In the genomic region with DNA sequence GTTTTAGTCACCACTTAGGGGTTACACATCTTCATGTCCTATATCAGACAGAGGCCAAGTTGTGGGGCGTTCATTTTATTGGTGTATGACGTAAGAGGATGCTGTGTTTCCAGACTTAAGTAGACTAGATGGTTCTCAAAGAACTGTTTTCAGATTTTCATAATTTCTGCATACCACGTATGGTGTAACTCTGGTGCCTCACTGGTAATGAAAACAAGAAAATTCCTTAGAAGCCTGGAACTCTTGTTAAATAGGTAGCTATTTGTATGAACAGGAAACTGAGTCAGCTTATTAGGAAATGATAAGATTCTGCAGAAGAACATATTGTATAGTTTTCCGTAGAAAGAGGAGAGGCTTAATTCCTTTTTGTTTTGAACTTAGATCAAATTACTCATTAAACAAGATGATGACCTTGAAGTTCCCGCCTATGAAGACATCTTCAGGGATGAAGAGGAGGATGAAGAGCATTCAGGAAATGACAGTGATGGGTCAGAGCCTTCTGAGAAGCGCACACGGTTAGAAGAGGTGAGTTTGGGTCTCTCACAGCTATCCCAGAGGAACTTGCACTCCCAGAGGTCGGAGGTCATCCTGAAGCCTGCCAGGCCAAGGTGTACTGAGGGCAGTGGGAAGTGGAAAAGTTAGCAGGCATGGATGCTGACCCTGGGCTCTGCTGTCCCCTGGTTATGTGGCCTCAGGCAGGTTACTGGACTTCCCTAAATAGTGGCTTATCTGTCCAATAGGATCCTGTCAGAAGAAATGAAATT, we compare ENCODE assay signal across 18 cellular contexts. TPM values are rescaled to one million over a fixed set of nuclear protein-coding genes. Genes with fewer than 3 reads are reported as not detected.
DNase-seq lines count a peak whose midpoint lies in the region; ATAC-seq lines count a peak whose summit lies in the region.
"Had no signal": no experiment of that assay in that cellular context is flagged by ENCODE, and none has a peak within 500 bp of the region (broad histone marks: within the 10 kb centered on the region; RNA-seq: fewer than 3 reads in every experiment).

No MANE protein-coding gene starts in this region.

- H3K9me2 ChIP-seq in GM23248 (ENCODE audit: insufficient read depth): no peaks in the 10 kb centered on the region

- H3K27ac Mint-ChIP-seq in naive thymus-derived CD4-positive, alpha-beta T cell: no peak overlapping the region

- H3K9me3 ChIP-seq in GM23248 (ENCODE audit: low read depth): no peaks in the 10 kb centered on the region
- H3K9me3 ChIP-seq in naive thymus-derived CD4-positive, alpha-beta T cell (ENCODE audit: control insufficient read depth in 2 of 3, low read length in 3 of 3): no peaks in the 10 kb centered on the region
- H3K9me3 ChIP-seq: BLaER1 treated with 17β-estradiol and CSF1 and Interleukin-3, amounts not matched to agents 10 nM and 100 nM; body of pancreas had no signal

- in situ Hi-C loops in GM23248 (cut with MboI): no loop called here

- DNase-seq in GM23248: peak; percentile 75
- DNase-seq in dermis blood vessel endothelial cell: peak; percentile 91
- DNase-seq in cerebellar nuclear complex (lab: John Stamatoyannopoulos, UW): no peak
- no peak for DNase-seq in naive thymus-derived CD4-positive, alpha-beta T cell
- DNase-seq: activated CD4-positive, CD25-positive, alpha-beta regulatory T cell treated with anti-CD3 and anti-CD28 coated beads, Interleukin-2, amount 50 U/mL, for 72 hours; body of pancreas; DMS79; effector CD8-positive, alpha-beta T cell; glutamatergic neuron; NCI-H1930; NCI-H69; stimulated activated naive CD8-positive, alpha-beta T cell treated with anti-CD3 and anti-CD28 coated beads, Interleukin-15, Interleukin-2, amounts not matched to agents 100 U/mL and 50 U/mL, for 24 hours had no signal

- H3K4me1 ChIP-seq in ACC112 (ENCODE audit: control insufficient read depth, insufficient read depth, low read length, unreplicated experiment) (peaks cover 31% of the 10 kb centered on the region), GM23248 (ENCODE audit: insufficient read depth) (peaks cover 10% of the 10 kb centered on the region)
- no peaks in the 10 kb centered on the region for H3K4me1 ChIP-seq in naive thymus-derived CD4-positive, alpha-beta T cell (ENCODE audit: control insufficient read depth in 2 of 2, insufficient read depth in 2 of 2, low read length in 2 of 2)

- H3K4me2 ChIP-seq in GM23248 (ENCODE audit: unreplicated experiment): peak overlapping the region; percentile 8
- H3K4me2 ChIP-seq: BLaER1 treated with 17β-estradiol and CSF1 and Interleukin-3, amounts not matched to agents 10 nM and 100 nM had no signal

- peaks cover 8% of the 10 kb centered on the region; the same call in 1 of the 2 replicates for H3F3A ChIP-seq in GM23248 (ENCODE audit: insufficient read depth)

- H3K36me3 ChIP-seq in ACC112 (ENCODE audit: insufficient read depth, low read length) (peaks cover 4% of the 10 kb centered on the region; the same call in 1 of the 2 replicates), GM23248 (ENCODE audit: low read depth) (no peaks in the 10 kb centered on the region)
- peaks cover 0 to 1% (median 0%) of the 10 kb centered on the region in 3 experiments for H3K36me3 ChIP-seq in naive thymus-derived CD4-positive, alpha-beta T cell (ENCODE audit: control insufficient read depth in 2 of 3, insufficient read depth in 3 of 3, low read length in 3 of 3)

- H3K9ac ChIP-seq in GM23248: no peak overlapping the region

- no peak for ATAC-seq in GM19351 (IDR thresholded peaks at IDR 0.05; ENCODE audit: unreplicated experiment)
- no peak for ATAC-seq in naive thymus-derived CD4-positive, alpha-beta T cell
- ATAC-seq: body of pancreas; Panc1; stimulated activated naive CD8-positive, alpha-beta T cell treated with anti-CD3 and anti-CD28 coated beads, Interleukin-15, Interleukin-2, amounts not matched to agents 100 U/mL and 50 U/mL, for 24 hours had no signal

- H2AFZ ChIP-seq in ACC112 (ENCODE audit: low read length, unreplicated experiment): no peak overlapping the region
- no peak overlapping the region for H2AFZ ChIP-seq in GM23248

- CTCF ChIA-PET in naive thymus-derived CD4-positive, alpha-beta T cell (lab: Charles Lee): no interaction called here

- WGBS in GM23248 (ENCODE audit: low coverage in 1 of 2, low lambda C conversion rate in 2 of 2, missing lambda C conversion rate in 2 of 2), 2 experiments: 61 to 63% methylated on average over 8 of the region's 8 CpGs

- no peaks in the 10 kb centered on the region for H3K27me3 Mint-ChIP-seq in naive thymus-derived CD4-positive, alpha-beta T cell

- H4K20me1 ChIP-seq in GM23248 (ENCODE audit: insufficient read depth): no peaks in the 10 kb centered on the region

- H3K27me3 ChIP-seq in ACC112 (ENCODE audit: insufficient read depth, low read length) (no peaks in the 10 kb centered on the region), GM23248 (replicated peaks; ENCODE audit: insufficient read depth) (no peaks in the 10 kb centered on the region)
- no peaks in the 10 kb centered on the region for H3K27me3 ChIP-seq in naive thymus-derived CD4-positive, alpha-beta T cell (ENCODE audit: control insufficient read depth in 2 of 2, insufficient read depth in 2 of 2, low read length in 2 of 2)
- H3K27me3 ChIP-seq: BLaER1 treated with 17β-estradiol and CSF1 and Interleukin-3, amounts not matched to agents 10 nM and 100 nM; body of pancreas had no signal

- peaks cover 19% of the 10 kb centered on the region for H3K79me2 ChIP-seq in ACC112 (ENCODE audit: control insufficient read depth, insufficient read depth, low read length, unreplicated experiment)
- peaks cover 14% of the 10 kb centered on the region for H3K79me2 ChIP-seq in GM23248 (ENCODE audit: insufficient read depth)

- H3K4me3 ChIP-seq in ACC112 (ENCODE audit: low read depth, low read length) (0 out of 2 replicates have a peak overlapping the region, but pooled peaks have one; percentile 37), GM23248 (no peak overlapping the region)
- H3K4me3 ChIP-seq in naive thymus-derived CD4-positive, alpha-beta T cell (ENCODE audit: low read length): no peak overlapping the region
- H3K4me3 ChIP-seq: BLaER1 treated with 17β-estradiol and CSF1 and Interleukin-3, amounts not matched to agents 10 nM and 100 nM; body of pancreas; skin epidermis had no signal

- H3K27ac ChIP-seq in ACC112 (ENCODE audit: low read depth, low read length) (peak overlapping the region; percentile 84), GM23248 (peak overlapping the region; percentile 53)
- no peak overlapping the region for H3K27ac ChIP-seq in naive thymus-derived CD4-positive, alpha-beta T cell (ENCODE audit: low read depth, low read length)
- H3K27ac ChIP-seq: BLaER1 treated with 17β-estradiol and CSF1 and Interleukin-3, amounts not matched to agents 10 nM and 100 nM; body of pancreas had no signal

- POLR2A ChIA-PET in naive thymus-derived CD4-positive, alpha-beta T cell (lab: Charles Lee): no interaction called here

- H3K36me3 Mint-ChIP-seq in naive thymus-derived CD4-positive, alpha-beta T cell: peaks cover 0 to 6% (median 0%) of the 10 kb centered on the region in 5 donors

- peaks cover 0 to 20% (median 9%) of the 10 kb centered on the region in 7 donors for H3K4me1 Mint-ChIP-seq in naive thymus-derived CD4-positive, alpha-beta T cell

- H3K9me3 Mint-ChIP-seq in naive thymus-derived CD4-positive, alpha-beta T cell: peaks cover 0 to 5% (median 0%) of the 10 kb centered on the region in 11 donors

- intact Hi-C loops in naive thymus-derived CD4-positive, alpha-beta T cell (cut with micrococcal nuclease): loop anchor here in 1 of 2 donors (5.0 kb wide), 1 partner anchor 149 kb away; no protein-coding TSS in a partner anchor

- H3K4me3 Mint-ChIP-seq in naive thymus-derived CD4-positive, alpha-beta T cell: no peak overlapping the region

RNA-seq across cellular contexts. Expression of gene CDC45, which starts 3.9 kb away (rescaled TPM):
- 9.5 TPM in 2 replicates for total RNA-seq in GM23248 (2014; rRNA removed; shearing (Covaris generic))
- 10.1 and 10.6 TPM in 2 replicates for polyA plus RNA-seq in GM23248 (2016; fragmentation: Nextera tagmentation; extraction: Ambion mirVana)
- total RNA-seq in dermis blood vessel endothelial cell: 12.4 and 35.3 TPM in 2 replicates
- 10 to 100 TPM in 1 of 5 experiments, 1 to 10 TPM in 1, under 1 TPM in 3; 0.35 to 57.7 (median 0.85) TPM for total RNA-seq in naive thymus-derived CD4-positive, alpha-beta T cell
- 1 to 10 TPM in 1 of 2 donors, under 1 TPM in 1; 0.45 to 1.7 TPM for polyA plus RNA-seq in naive thymus-derived CD4-positive, alpha-beta T cell
- total RNA-seq: body of pancreas had no signal

RNA-seq across cellular contexts. Expression of gene UFD1, which starts 4.7 kb away (rescaled TPM):
- 55.2 and 61.2 TPM in 2 replicates for total RNA-seq in GM23248 (2014; rRNA removed; shearing (Covaris generic))
- polyA plus RNA-seq in GM23248 (2016; fragmentation: Nextera tagmentation; extraction: Ambion mirVana): 113 and 117 TPM in 2 replicates
- total RNA-seq in dermis blood vessel endothelial cell: 105 and 147 TPM in 2 replicates
- total RNA-seq in naive thymus-derived CD4-positive, alpha-beta T cell: 10 to 100 TPM; 46.8 to 84.8 (median 66.9) TPM
- 10 to 100 TPM; 78.7 to 87.8 TPM for polyA plus RNA-seq in naive thymus-derived CD4-positive, alpha-beta T cell

RNA-seq across cellular contexts. Expression of gene C22orf39, which starts 36.2 kb away (rescaled TPM):
- 14.4 and 15.0 TPM in 2 replicates for total RNA-seq in GM23248 (2014; rRNA removed; shearing (Covaris generic))
- 21.3 and 22.8 TPM in 2 replicates for polyA plus RNA-seq in GM23248 (2016; fragmentation: Nextera tagmentation; extraction: Ambion mirVana)
- total RNA-seq in dermis blood vessel endothelial cell: 24.2 and 27.1 TPM in 2 replicates
- 10 to 100 TPM; 34.2 to 44.9 (median 36.8) TPM for total RNA-seq in naive thymus-derived CD4-positive, alpha-beta T cell
- polyA plus RNA-seq in naive thymus-derived CD4-positive, alpha-beta T cell: 10 to 100 TPM; 51.8 to 58.0 TPM

RNA-seq across cellular contexts. Expression of gene CLDN5, which starts 40.5 kb away (rescaled TPM):
- total RNA-seq in GM23248 (2014; rRNA removed; shearing (Covaris generic)): not detected in 2 replicates
- polyA plus RNA-seq in GM23248 (2016; fragmentation: Nextera tagmentation; extraction: Ambion mirVana): not detected in 2 replicates
- 1,341 and 2,150 TPM in 2 replicates for total RNA-seq in dermis blood vessel endothelial cell
- 1 to 10 TPM in 2 of 5 experiments, not detected in 3; 1.7 to 2.0 TPM for total RNA-seq in naive thymus-derived CD4-positive, alpha-beta T cell
- polyA plus RNA-seq in naive thymus-derived CD4-positive, alpha-beta T cell: 10 to 100 TPM in 1 of 2 donors, 1 to 10 TPM in 1; 6.7 to 11.7 TPM
- polyA plus RNA-seq: keratinocyte had no signal

RNA-seq across cellular contexts. Expression of gene MRPL40, which starts 51.3 kb away (rescaled TPM):
- total RNA-seq in GM23248 (2014; rRNA removed; shearing (Covaris generic)): 27.3 and 37.6 TPM in 2 replicates
- 80.8 and 81.9 TPM in 2 replicates for polyA plus RNA-seq in GM23248 (2016; fragmentation: Nextera tagmentation; extraction: Ambion mirVana)
- total RNA-seq in dermis blood vessel endothelial cell: 29.4 and 31.4 TPM in 2 replicates
- total RNA-seq in naive thymus-derived CD4-positive, alpha-beta T cell: 10 to 100 TPM; 11.5 to 21.2 (median 17.0) TPM
- 10 to 100 TPM; 65.3 to 72.1 TPM for polyA plus RNA-seq in naive thymus-derived CD4-positive, alpha-beta T cell

Comparison
In these comparisons a context has a peak if more than half of its experiments do, and no peak if none do; other contexts are left out.
1. DNase-seq: peak in GM23248 (single experiment) and dermis blood vessel endothelial cell (single experiment); none in cerebellar nuclear complex (0 of 2) and naive thymus-derived CD4-positive, alpha-beta T cell (0 of 9).